Comparison of ENCODE assay signal across 16 cellular contexts in the genomic region with DNA sequence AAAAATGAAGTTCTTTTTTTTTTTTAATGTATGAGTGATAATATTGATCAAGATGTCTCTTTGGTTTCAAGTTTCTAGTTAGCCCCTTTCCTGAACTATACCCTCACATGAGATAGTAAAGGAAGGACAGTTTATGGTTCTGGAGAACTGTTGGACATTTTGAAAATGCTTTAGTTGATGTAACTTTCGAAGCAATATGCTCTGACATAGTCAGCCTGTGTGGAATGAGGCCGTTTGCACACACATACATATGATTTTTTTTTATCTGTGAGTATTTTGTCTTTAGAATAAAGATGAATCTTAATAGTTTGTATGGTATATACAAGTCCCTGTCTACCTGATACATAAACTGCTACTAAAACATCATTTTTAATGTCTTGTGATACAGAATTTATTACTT.
DNase-seq lines count a peak whose midpoint lies in the region; ATAC-seq, FAIRE-seq and TF ChIP-seq lines count a peak whose summit lies in the region.
"Had no signal": no experiment of that assay in that cellular context is flagged by ENCODE, and none has a peak within 500 bp of the region (broad histone marks: within the 10 kb centered on the region; RNA-seq: fewer than 3 reads in every experiment).

No MANE protein-coding gene starts in this region.

- peak overlapping the region; percentile 99 for H3K27ac Mint-ChIP-seq in nephron progenitor cell
- H3K27ac Mint-ChIP-seq: activated naive CD4-positive, alpha-beta T cell treated with anti-CD3 and anti-CD28 coated beads, Interleukin-2, amount 10 ng/mL, durations not matched to agents 7 days and 5 days had no signal

- 0 out of 2 replicates have a peak overlapping the region, but pooled peaks have one; percentile 4 for H2AFZ ChIP-seq in GM23248
- no peak overlapping the region for H2AFZ ChIP-seq in mammary epithelial cell (ENCODE audit: low read depth, low read length)

- no TSS peak for BruUV-seq in mammary epithelial cell (replicated peaks; lab: Mats Ljungman, UMichigan)

- intact Hi-C loops in mammary epithelial cell (cut with micrococcal nuclease) (no loop called here), pancreas (cut with DNase I) (no loop called here)

- no peaks in the 10 kb centered on the region for H3K9me2 ChIP-seq in GM23248 (ENCODE audit: insufficient read depth)

- H3K36me3 ChIP-seq in GM23248 (ENCODE audit: low read depth): no peaks in the 10 kb centered on the region
- no peaks in the 10 kb centered on the region for H3K36me3 ChIP-seq in mammary epithelial cell (ENCODE audit: insufficient read depth, low read length)
- no peaks in the 10 kb centered on the region for H3K36me3 ChIP-seq in pancreas
- H3K36me3 ChIP-seq: gastroesophageal sphincter, tibial artery had no signal

- peaks cover 13% of the 10 kb centered on the region for H3K36me3 Mint-ChIP-seq in nephron progenitor cell (ENCODE audit: low read depth)
- H3K36me3 Mint-ChIP-seq: immature natural killer cell had no signal

- H3K4me1 ChIP-seq in GM23248 (ENCODE audit: insufficient read depth) (peaks cover 34% of the 10 kb centered on the region), mammary epithelial cell (ENCODE audit: insufficient read depth, low read length) (peaks cover 43% of the 10 kb centered on the region), pancreas (peaks cover 12 to 38% (median 37%) of the 10 kb centered on the region in 3 donors)

- peak overlapping the region; percentile 78 for H3K4me3 Mint-ChIP-seq in nephron progenitor cell
- H3K4me3 Mint-ChIP-seq: activated naive CD4-positive, alpha-beta T cell treated with anti-CD3 and anti-CD28 coated beads, Interleukin-2, amount 10 ng/mL, durations not matched to agents 7 days and 5 days; endodermal cell had no signal

- peak overlapping the region; percentile 95 for H3K27ac ChIP-seq in GM23248
- H3K27ac ChIP-seq in mammary epithelial cell (ENCODE audit: insufficient read depth, low read depth, low read length): peak overlapping the region; percentile 97
- no peak overlapping the region for H3K27ac ChIP-seq in pancreas

- TF ChIP-seq CTCF in mammary epithelial cell (conservative IDR thresholded peaks at IDR 0.05 in 1 of 2, IDR thresholded peaks at IDR 0.05 in 1 of 2; ENCODE audit: extremely low read depth in 1 of 2, insufficient read depth in 1 of 2, low read depth in 1 of 2, low read length in 2 of 2) (no peak), nephron progenitor cell (IDR thresholded peaks at IDR 0.05) (no peak), pancreas (IDR thresholded peaks at IDR 0.05) (no peak)

- CTCF ChIA-PET in mammary epithelial cell (lab: Charles Lee; ENCODE audit: low non-redundant PET): no interaction called here

- no peaks in the 10 kb centered on the region for H3K9me3 ChIP-seq in GM23248 (ENCODE audit: low read depth)
- no peaks in the 10 kb centered on the region for H3K9me3 ChIP-seq in mammary epithelial cell (replicated peaks; ENCODE audit: insufficient read depth, low read length)
- no peaks in the 10 kb centered on the region for H3K9me3 ChIP-seq in pancreas
- H3K9me3 ChIP-seq: gastroesophageal sphincter, tibial artery had no signal

- DNase-seq in GM23248 (peak; percentile 57), mammary epithelial cell (no peak), nephron progenitor cell (no peak), H54 (ENCODE audit: insufficient read length, low spot score) (no peak), pancreas (no peak), cerebellum (ENCODE audit: low spot score) (no peak)
- DNase-seq in effector CD8-positive, alpha-beta T cell (lab: John Stamatoyannopoulos, UW): no peak
- DNase-seq: activated CD4-positive, alpha-beta T cell treated with anti-CD3 and anti-CD28 coated beads for 48 hours; endodermal cell; T-helper 9 cell; tibial artery had no signal

- H3K9ac ChIP-seq in GM23248 (peak overlapping the region; percentile 81), mammary epithelial cell (ENCODE audit: insufficient read depth, low read length) (peak overlapping the region; percentile 21)

- H4K20me1 ChIP-seq in GM23248 (ENCODE audit: insufficient read depth) (no peaks in the 10 kb centered on the region), mammary epithelial cell (ENCODE audit: insufficient read depth, low read length) (no peaks in the 10 kb centered on the region)

- H3K4me2 ChIP-seq in GM23248 (ENCODE audit: unreplicated experiment): peak overlapping the region; percentile 72
- H3K4me2 ChIP-seq in mammary epithelial cell (ENCODE audit: insufficient read depth, low read depth, low read length): peak overlapping the region; percentile 55

- H3F3A ChIP-seq in GM23248 (ENCODE audit: insufficient read depth): peaks cover 28% of the 10 kb centered on the region

- H3K9me3 Mint-ChIP-seq in nephron progenitor cell: peaks cover 3% of the 10 kb centered on the region
- H3K9me3 Mint-ChIP-seq: activated naive CD4-positive, alpha-beta T cell treated with anti-CD3 and anti-CD28 coated beads, Interleukin-2, amount 10 ng/mL, durations not matched to agents 7 days and 5 days; endodermal cell; immature natural killer cell had no signal

- ATAC-seq in pancreas: no peak

- H3K4me1 Mint-ChIP-seq in nephron progenitor cell: peaks cover 63% of the 10 kb centered on the region

- TF ChIP-seq POLR2A in H54 (IDR thresholded peaks at IDR 0.05; ENCODE audit: low read depth, low read length): no peak

- peak overlapping the region; percentile 52 for H3K4me3 ChIP-seq in GM23248
- H3K4me3 ChIP-seq in mammary epithelial cell (replicated peaks in 1 of 3; ENCODE audit: insufficient read depth in 1 of 3, low read depth in 2 of 3, low read length in 3 of 3): no peak overlapping the region
- no peak overlapping the region for H3K4me3 ChIP-seq in pancreas
- H3K4me3 ChIP-seq: gastroesophageal sphincter had no signal

- H3K27me3 ChIP-seq in GM23248 (replicated peaks; ENCODE audit: insufficient read depth): no peaks in the 10 kb centered on the region
- H3K27me3 ChIP-seq in mammary epithelial cell (ENCODE audit: insufficient read depth, low read length): no peaks in the 10 kb centered on the region
- H3K27me3 ChIP-seq in pancreas: no peaks in the 10 kb centered on the region
- H3K27me3 ChIP-seq: gastroesophageal sphincter, tibial artery had no signal

- FAIRE-seq in A204.1 (lab: Jason Lieb, UNC): peak; percentile 23
- FAIRE-seq in H54 (lab: Jason Lieb, UNC): no peak
- FAIRE-seq in pancreas (lab: Jason Lieb, UNC): no peak
- FAIRE-seq: bronchial epithelial cell had no signal

- H3K79me2 ChIP-seq in GM23248 (ENCODE audit: insufficient read depth): peaks cover 97% of the 10 kb centered on the region
- peaks cover 68% of the 10 kb centered on the region for H3K79me2 ChIP-seq in mammary epithelial cell (ENCODE audit: insufficient read depth, low read length)

- dilution Hi-C loops in mammary epithelial cell (cut with HindIII; ENCODE audit: low sequenced_read_pairs): no loop called here

- no peaks in the 10 kb centered on the region for H3K27me3 Mint-ChIP-seq in nephron progenitor cell (ENCODE audit: low read depth, poor library complexity)
- H3K27me3 Mint-ChIP-seq: activated naive CD4-positive, alpha-beta T cell treated with anti-CD3 and anti-CD28 coated beads, Interleukin-2, amount 10 ng/mL, durations not matched to agents 7 days and 5 days had no signal

- in situ Hi-C loops in GM23248 (cut with MboI): no loop called here
- in situ Hi-C loops in mammary epithelial cell (cut with MboI; ENCODE audit: low sequenced_read_pairs in 2 of 2): no loop called here

- 70 to 71% methylated on average over 2 of the region's 2 CpGs for WGBS in GM23248 (ENCODE audit: low coverage in 1 of 2, low lambda C conversion rate in 2 of 2, missing lambda C conversion rate in 2 of 2), 2 experiments
- 73% methylated on average over 2 of the region's 2 CpGs for WGBS in mammary epithelial cell (ENCODE audit: low coverage, missing lambda C conversion rate)
- 83 to 89% methylated on average over 2 of the region's 2 CpGs for WGBS in pancreas, 2 donors

Comparison
In these comparisons a context has a peak if more than half of its experiments do, and no peak if none do; other contexts are left out.
1. H3K27ac ChIP-seq: peak in GM23248 (single experiment) and mammary epithelial cell (single experiment); none in pancreas (0 of 4).